In the genomic region with DNA sequence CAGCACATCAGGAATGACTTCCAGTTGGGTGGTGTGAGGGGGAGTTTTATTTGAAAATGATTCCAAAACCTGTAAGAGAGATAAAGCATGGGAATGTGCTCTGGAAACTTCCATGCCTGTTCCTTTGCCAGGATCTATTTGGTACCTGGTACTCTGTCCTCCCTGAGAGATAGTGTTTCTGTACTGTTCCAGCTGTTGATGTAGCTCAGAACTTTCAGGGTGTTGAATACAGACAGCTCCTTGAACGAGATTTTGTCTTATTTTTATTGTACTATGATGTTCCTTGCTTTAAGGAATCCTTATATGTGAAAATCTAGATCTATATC, we compare ENCODE assay signal across 32 cellular contexts.
"Had no signal": no experiment of that assay in that cellular context is flagged by ENCODE, and none has a peak within 500 bp of the region (broad histone marks: within the 10 kb centered on the region; RNA-seq: fewer than 3 reads in every experiment).

No MANE protein-coding gene starts in this region.

- H3K27me3 ChIP-seq: brain microvascular endothelial cell, gastroesophageal sphincter, pancreas, spleen, testis, transverse colon had no signal

- H3K4me3 ChIP-seq: gastroesophageal sphincter, pancreas, psoas muscle, spleen, testis, transverse colon had no signal

- H3K27me3 Mint-ChIP-seq: activated naive CD8-positive, alpha-beta T cell treated with anti-CD3 and anti-CD28 coated beads, Interleukin-2, amount 10 ng/mL, durations not matched to agents 7 days and 5 days; effector memory CD8-positive, alpha-beta T cell had no signal

- H3K4me1 ChIP-seq: gastroesophageal sphincter, pancreas, psoas muscle, testis had no signal

- H3K36me3 ChIP-seq: brain microvascular endothelial cell, pancreas, transverse colon, WERI-Rb-1 had no signal

- H3K9me3 Mint-ChIP-seq: activated naive CD4-positive, alpha-beta T cell treated with anti-CD3 and anti-CD28 coated beads for 36 hours; activated naive CD8-positive, alpha-beta T cell treated with anti-CD3 and anti-CD28 coated beads, Interleukin-2, amount 10 ng/mL, durations not matched to agents 7 days and 5 days; activated T-helper 1 cell treated with anti-CD3 and anti-CD28 coated beads, Interleukin-12 subunit alpha, Interleukin-12 subunit beta, Interleukin-2, Interleukin-4 antibody, amounts not matched to agents 30 ng/mL and 10 ng/mL and 1 ng/mL, durations not matched to agents 14 hours and 24 hours and 36 hours; effector memory CD8-positive, alpha-beta T cell; nephron; T-helper 1 cell treated with Interleukin-12 subunit alpha and Interleukin-12 subunit beta and Interleukin-4 antibody, amounts not matched to agents 30 μg/mL and 1 μg/mL, for 36 hours had no signal

- H3K9me3 ChIP-seq: gastroesophageal sphincter, pancreas, psoas muscle, SK-N-SH, spleen, testis, transverse colon had no signal

- ATAC-seq: activated CD4-positive, CD25-positive, alpha-beta regulatory T cell treated with anti-CD3 and anti-CD28 coated beads, Interleukin-2, amount 50 U/mL, for 24 hours; effector memory CD8-positive, alpha-beta T cell; gastroesophageal sphincter; psoas muscle; stimulated activated naive CD8-positive, alpha-beta T cell treated with anti-CD3 and anti-CD28 coated beads, Interleukin-15, Interleukin-2, amounts not matched to agents 100 U/mL and 50 U/mL, for 24 hours had no signal

- H3K27ac ChIP-seq: brain microvascular endothelial cell, gastroesophageal sphincter, pancreas, psoas muscle, testis, transverse colon, WERI-Rb-1 had no signal

- H3K4me3 Mint-ChIP-seq: activated naive CD4-positive, alpha-beta T cell treated with anti-CD3 and anti-CD28 coated beads for 36 hours; activated naive CD8-positive, alpha-beta T cell treated with anti-CD3 and anti-CD28 coated beads, Interleukin-2, amount 10 ng/mL, durations not matched to agents 7 days and 5 days; activated T-helper 1 cell treated with anti-CD3 and anti-CD28 coated beads, Interleukin-12 subunit alpha, Interleukin-12 subunit beta, Interleukin-2, Interleukin-4 antibody, amounts not matched to agents 30 ng/mL and 10 ng/mL and 1 ng/mL, durations not matched to agents 14 hours and 24 hours and 36 hours; effector memory CD8-positive, alpha-beta T cell; nephron; T-helper 1 cell treated with Interleukin-12 subunit alpha and Interleukin-12 subunit beta and Interleukin-4 antibody, amounts not matched to agents 30 μg/mL and 1 μg/mL, for 36 hours had no signal

- DNase-seq: activated CD4-positive, alpha-beta T cell treated with anti-CD3 and anti-CD28 coated beads for 48 hours; activated CD4-positive, alpha-beta T cell treated with anti-CD3 and anti-CD28 coated beads, Interleukin-2, amount 50 U/mL, for 48 hours; activated CD8-positive, alpha-beta memory T cell treated with anti-CD3 and anti-CD28 coated beads, Interleukin-2, amount 50 U/mL, for 4 hours; activated effector memory CD4-positive, alpha-beta T cell treated with anti-CD3 and anti-CD28 coated beads, Interleukin-2, amount 50 U/mL, for 16 hours; activated naive CD4-positive, alpha-beta T cell treated with anti-CD3 and anti-CD28 coated beads for 36 hours; activated naive CD8-positive, alpha-beta T cell treated with anti-CD3 and anti-CD28 coated beads, Interleukin-2, amount 10 ng/mL, durations not matched to agents 7 days and 5 days; activated T-cell treated with anti-CD3 and anti-CD28 coated beads, Interleukin-2, amount 50 U/mL, for 1 hour; amniotic stem cell; brain microvascular endothelial cell; caudate nucleus; cortex of kidney; effector memory CD8-positive, alpha-beta T cell; erythroblast; hypothalamus; kidney glomerular epithelial cell; mesendoderm; pancreas; psoas muscle; SK-N-SH; spleen; stimulated activated CD4-positive, alpha-beta T cell treated with anti-CD3 and anti-CD28 coated beads, Interleukin-4, amount 100 ng/mL, for 1 hour; stimulated activated naive CD8-positive, alpha-beta T cell treated with anti-CD3 and anti-CD28 coated beads, Interleukin-15, Interleukin-2, amounts not matched to agents 100 U/mL and 50 U/mL, for 24 hours; SW 1271; T1000; testis; transverse colon; WERI-Rb-1 had no signal

- H3K27ac Mint-ChIP-seq: activated naive CD4-positive, alpha-beta T cell treated with anti-CD3 and anti-CD28 coated beads for 36 hours had no signal
